18 cellular contexts compared by ENCODE assay signal in genomic region chr11:115775846-115776245, GRCh38.
DNase-seq lines count a peak whose midpoint lies in the region; ATAC-seq and TF ChIP-seq lines count a peak whose summit lies in the region.
"Had no signal": no experiment of that assay in that cellular context is flagged by ENCODE, and none has a peak within 500 bp of the region (broad histone marks: within the 10 kb centered on the region; RNA-seq: fewer than 3 reads in every experiment).

No MANE protein-coding gene starts in this region.

- H3K36me3 Mint-ChIP-seq in neural crest cell (ENCODE audit: low read depth): no peaks in the 10 kb centered on the region
- H3K36me3 Mint-ChIP-seq: CD8-positive, alpha-beta T cell had no signal

- in situ Hi-C loops in G401 (cut with HindIII; ENCODE audit: low sequenced_read_pairs): no loop called here

- peaks cover 7% of the 10 kb centered on the region for H3K4me1 Mint-ChIP-seq in neural crest cell
- H3K4me1 Mint-ChIP-seq: B cell had no signal

- H3K36me3 ChIP-seq in smooth muscle cell (ENCODE audit: low read depth) (no peaks in the 10 kb centered on the region), esophagus squamous epithelium (no peaks in the 10 kb centered on the region)
- H3K36me3 ChIP-seq: BLaER1 treated with 17β-estradiol and CSF1 and Interleukin-3, amounts not matched to agents 10 nM and 100 nM had no signal

- H3K4me3 ChIP-seq in smooth muscle cell (no peak overlapping the region), esophagus squamous epithelium (no peak overlapping the region)
- H3K4me3 ChIP-seq: BLaER1 treated with 17β-estradiol and CSF1 and Interleukin-3, amounts not matched to agents 10 nM and 100 nM; GM12878; GM23248 had no signal

- H3K9ac ChIP-seq in smooth muscle cell (ENCODE audit: low read depth): no peak overlapping the region
- H3K9ac ChIP-seq: BLaER1 treated with 17β-estradiol and CSF1 and Interleukin-3, amounts not matched to agents 10 nM and 100 nM; GM23248 had no signal

- no peak for TF ChIP-seq CTCF in neural crest cell (conservative IDR thresholded peaks at IDR 0.05)
- no peak for TF ChIP-seq CTCF in smooth muscle cell (IDR thresholded peaks at IDR 0.05; ENCODE audit: borderline replicate concordance, insufficient read depth, poor library complexity, severe bottlenecking)
- no peak for TF ChIP-seq CTCF in esophagus squamous epithelium (IDR thresholded peaks at IDR 0.05)

- H3K9me3 ChIP-seq in smooth muscle cell (replicated peaks; ENCODE audit: low read depth) (no peaks in the 10 kb centered on the region), esophagus squamous epithelium (no peaks in the 10 kb centered on the region)
- H3K9me3 ChIP-seq: BLaER1 treated with 17β-estradiol and CSF1 and Interleukin-3, amounts not matched to agents 10 nM and 100 nM had no signal

- DNase-seq in G401 (ENCODE audit: low spot score) (peak; percentile 99), NCI-H69 (lab: John Stamatoyannopoulos, UW) (peak; percentile 78), cerebellar nuclear complex (lab: John Stamatoyannopoulos, UW) (peak; percentile 93 to 97), neural crest cell (ENCODE audit: low read depth, low spot score) (no peak), smooth muscle cell (lab: John Stamatoyannopoulos, UW; ENCODE audit: unreplicated experiment) (no peak), esophagus squamous epithelium (lab: John Stamatoyannopoulos, UW) (no peak)
- DNase-seq: Calu3; CD8-positive, alpha-beta T cell; DMS79 treated with DMSO at 0.1 percent for 48 hours; GM23248; H7; HFFc6 had no signal

- ATAC-seq in GM18867 (IDR thresholded peaks at IDR 0.05; ENCODE audit: unreplicated experiment): no peak
- ATAC-seq: CD8-positive, alpha-beta T cell; GM12878; HCT116; HepG2 had no signal

- no peaks in the 10 kb centered on the region for H4K20me1 ChIP-seq in smooth muscle cell (ENCODE audit: low read depth)
- H4K20me1 ChIP-seq: BLaER1 treated with 17β-estradiol and CSF1 and Interleukin-3, amounts not matched to agents 10 nM and 100 nM had no signal

- H3K27ac Mint-ChIP-seq in neural crest cell (ENCODE audit: unreplicated experiment): peak overlapping the region; percentile 10
- H3K27ac Mint-ChIP-seq: B cell; CD8-positive, alpha-beta T cell; HFFc6 had no signal

- no peak overlapping the region for H3K4me3 Mint-ChIP-seq in neural crest cell
- H3K4me3 Mint-ChIP-seq: B cell; CD8-positive, alpha-beta T cell; HFFc6 had no signal

- no peak for TF ChIP-seq POLR2A in esophagus squamous epithelium (IDR thresholded peaks at IDR 0.05)

- no peaks in the 10 kb centered on the region for H3K27me3 ChIP-seq in smooth muscle cell (ENCODE audit: low read depth)
- H3K27me3 ChIP-seq in esophagus squamous epithelium: no peaks in the 10 kb centered on the region
- H3K27me3 ChIP-seq: BLaER1 treated with 17β-estradiol and CSF1 and Interleukin-3, amounts not matched to agents 10 nM and 100 nM had no signal

- no peak overlapping the region for H3K4me2 ChIP-seq in smooth muscle cell
- H3K4me2 ChIP-seq: BLaER1 treated with 17β-estradiol and CSF1 and Interleukin-3, amounts not matched to agents 10 nM and 100 nM had no signal

- 84% methylated on average over 4 of the region's 4 CpGs for WGBS in smooth muscle cell (ENCODE audit: low lambda C conversion rate)
- WGBS in esophagus squamous epithelium, 2 donors: 93 to 100% methylated on average over 2 to 3 of the region's 4 CpGs

- H3K27me3 Mint-ChIP-seq in neural crest cell (ENCODE audit: low read depth): no peaks in the 10 kb centered on the region

- H3F3A ChIP-seq in smooth muscle cell (ENCODE audit: low read depth): peaks cover 19% of the 10 kb centered on the region

- H2AFZ ChIP-seq in smooth muscle cell (ENCODE audit: low read depth): no peak overlapping the region
- H2AFZ ChIP-seq: GM23248 had no signal

- intact Hi-C loops in esophagus squamous epithelium (cut with DNase I): no loop called here

- H3K27ac ChIP-seq in smooth muscle cell (ENCODE audit: low read depth): no peak overlapping the region
- H3K27ac ChIP-seq in esophagus squamous epithelium: no peak overlapping the region
- H3K27ac ChIP-seq: BLaER1 treated with 17β-estradiol and CSF1 and Interleukin-3, amounts not matched to agents 10 nM and 100 nM; GM23248 had no signal

- H3K4me1 ChIP-seq in smooth muscle cell (ENCODE audit: low read depth): peaks cover 17% of the 10 kb centered on the region
- H3K4me1 ChIP-seq in esophagus squamous epithelium: peaks cover 0 to 5% (median 0%) of the 10 kb centered on the region in 3 donors
- H3K4me1 ChIP-seq: BLaER1 treated with 17β-estradiol and CSF1 and Interleukin-3, amounts not matched to agents 10 nM and 100 nM had no signal

- no peaks in the 10 kb centered on the region for H3K9me3 Mint-ChIP-seq in neural crest cell
- H3K9me3 Mint-ChIP-seq: CD8-positive, alpha-beta T cell had no signal

- no peaks in the 10 kb centered on the region for H3K79me2 ChIP-seq in smooth muscle cell (ENCODE audit: low read depth)

Comparison
In these comparisons a context has a peak if more than half of its experiments do, and no peak if none do; other contexts are left out.
1. DNase-seq: peak in G401 (single experiment), NCI-H69 (single experiment) and cerebellar nuclear complex (2 of 2); none in neural crest cell (single experiment), smooth muscle cell (single experiment) and esophagus squamous epithelium (single experiment).